Comparison of ENCODE assay signal across 37 cellular contexts in the genomic region with DNA sequence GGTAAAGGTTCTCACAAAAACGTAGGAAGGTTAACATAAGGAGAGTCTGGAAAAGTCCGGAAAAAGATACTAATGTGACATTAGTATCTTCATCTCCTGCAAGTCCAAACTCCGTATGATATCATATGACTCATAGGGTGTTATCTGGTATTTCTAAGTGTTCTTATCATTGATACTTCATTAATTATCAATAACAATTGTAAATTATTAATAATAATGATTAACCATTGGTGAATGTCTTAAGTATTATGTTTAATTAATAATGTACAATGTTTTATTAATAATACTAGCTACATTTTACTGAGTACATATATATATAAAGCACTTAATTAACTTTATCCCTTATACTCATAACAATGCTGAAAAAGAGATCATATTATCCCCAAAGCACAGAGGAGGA.
"Had no signal": no experiment of that assay in that cellular context is flagged by ENCODE, and none has a peak within 500 bp of the region (broad histone marks: within the 10 kb centered on the region; RNA-seq: fewer than 3 reads in every experiment).

No MANE protein-coding gene starts in this region.

- H3K4me1 Mint-ChIP-seq: activated B cell treated with CpG ODN at 0.5 μM for 24 hours; activated CD4-positive, alpha-beta T cell treated with anti-CD3 and anti-CD28 coated beads, Interleukin-2, amount 10 ng/mL, durations not matched to agents 24 days and 14 days; activated naive CD4-positive, alpha-beta T cell treated with anti-CD3 and anti-CD28 coated beads, Interleukin-2, amount 10 ng/mL, durations not matched to agents 7 days and 5 days; activated naive CD4-positive, alpha-beta T cell treated with anti-CD3 and anti-CD28 coated beads, Interleukin-2, amount 50 U/mL, for 24 hours; activated naive CD8-positive, alpha-beta T cell treated with anti-CD3 and anti-CD28 coated beads, Interleukin-2, amount 10 ng/mL, durations not matched to agents 7 days and 5 days; activated naive CD8-positive, alpha-beta T cell treated with anti-CD3 and anti-CD28 coated beads, Interleukin-2, amount 50 U/mL, for 24 hours; activated T-helper 17 cell treated with anti-CD3 and anti-CD28 coated beads, Interleukin-2, amount 50 U/mL, for 72 hours; central memory CD8-positive, alpha-beta T cell had no signal

- H3K27ac ChIP-seq: ascending aorta, cardiac muscle cell, VCaP had no signal

- H3K27me3 Mint-ChIP-seq: activated B cell treated with CpG ODN at 0.5 μM for 24 hours; activated CD4-positive, alpha-beta memory T cell treated with anti-CD3 and anti-CD28 coated beads for 36 hours; activated CD4-positive, alpha-beta T cell treated with anti-CD3 and anti-CD28 coated beads, Interleukin-2, amount 10 ng/mL, durations not matched to agents 24 days and 14 days; activated CD8-positive, alpha-beta T cell treated with anti-CD3 and anti-CD28 coated beads for 36 hours; activated naive CD4-positive, alpha-beta T cell treated with anti-CD3 and anti-CD28 coated beads, Interleukin-2, amount 10 ng/mL, durations not matched to agents 7 days and 5 days; activated naive CD4-positive, alpha-beta T cell treated with anti-CD3 and anti-CD28 coated beads, Interleukin-2, amount 50 U/mL, for 24 hours; activated naive CD8-positive, alpha-beta T cell; activated naive CD8-positive, alpha-beta T cell treated with anti-CD3 and anti-CD28 coated beads, Interleukin-2, amount 50 U/mL, for 24 hours; activated T-helper 17 cell treated with anti-CD3 and anti-CD28 coated beads, Interleukin-2, amount 50 U/mL, for 72 hours; brain; central memory CD8-positive, alpha-beta T cell had no signal

- H3K4me3 Mint-ChIP-seq: activated B cell treated with CpG ODN at 0.5 μM for 24 hours; activated CD4-positive, alpha-beta memory T cell treated with anti-CD3 and anti-CD28 coated beads for 36 hours; activated CD4-positive, alpha-beta T cell treated with anti-CD3 and anti-CD28 coated beads, Interleukin-2, amount 10 ng/mL, durations not matched to agents 24 days and 14 days; activated CD8-positive, alpha-beta T cell treated with anti-CD3 and anti-CD28 coated beads for 36 hours; activated naive CD4-positive, alpha-beta T cell treated with anti-CD3 and anti-CD28 coated beads, Interleukin-2, amount 10 ng/mL, durations not matched to agents 7 days and 5 days; activated naive CD4-positive, alpha-beta T cell treated with anti-CD3 and anti-CD28 coated beads, Interleukin-2, amount 50 U/mL, for 24 hours; activated naive CD8-positive, alpha-beta T cell; activated naive CD8-positive, alpha-beta T cell treated with anti-CD3 and anti-CD28 coated beads, Interleukin-2, amount 10 ng/mL, durations not matched to agents 7 days and 5 days; activated naive CD8-positive, alpha-beta T cell treated with anti-CD3 and anti-CD28 coated beads, Interleukin-2, amount 50 U/mL, for 24 hours; activated T-cell treated with anti-CD3 and anti-CD28 coated beads, Interleukin-2, amount 50 U/mL, for 4 hours; activated T-cell treated with anti-CD3 and anti-CD28 coated beads, Interleukin-2, amount 50 U/mL, for 72 hours; activated T-helper 1 cell treated with anti-CD3 and anti-CD28 coated beads, Interleukin-12 subunit alpha, Interleukin-12 subunit beta, Interleukin-2, Interleukin-4 antibody, amounts not matched to agents 30 ng/mL and 10 ng/mL and 1 ng/mL, durations not matched to agents 14 hours and 24 hours and 36 hours; activated T-helper 17 cell treated with anti-CD3 and anti-CD28 coated beads, Interleukin-2, amount 50 U/mL, for 72 hours; brain; central memory CD8-positive, alpha-beta T cell; T-helper 1 cell treated with Interleukin-12 subunit alpha and Interleukin-12 subunit beta and Interleukin-4 antibody, amounts not matched to agents 30 μg/mL and 1 μg/mL, for 36 hours; T-helper 2 cell treated with Interferon-gamma antibody and Interleukin-4, amounts not matched to agents 5 μg/mL and 100 μg/mL, for 36 hours had no signal

- H3K9me3 ChIP-seq: ascending aorta had no signal

- H3K9me3 Mint-ChIP-seq: activated B cell treated with CpG ODN at 0.5 μM for 24 hours; activated CD4-positive, alpha-beta memory T cell treated with anti-CD3 and anti-CD28 coated beads for 36 hours; activated CD4-positive, alpha-beta T cell treated with anti-CD3 and anti-CD28 coated beads, Interleukin-2, amount 10 ng/mL, durations not matched to agents 24 days and 14 days; activated CD8-positive, alpha-beta T cell treated with anti-CD3 and anti-CD28 coated beads for 36 hours; activated naive CD4-positive, alpha-beta T cell treated with anti-CD3 and anti-CD28 coated beads, Interleukin-2, amount 10 ng/mL, durations not matched to agents 7 days and 5 days; activated naive CD4-positive, alpha-beta T cell treated with anti-CD3 and anti-CD28 coated beads, Interleukin-2, amount 50 U/mL, for 24 hours; activated naive CD8-positive, alpha-beta T cell treated with anti-CD3 and anti-CD28 coated beads, Interleukin-2, amount 10 ng/mL, durations not matched to agents 7 days and 5 days; activated naive CD8-positive, alpha-beta T cell treated with anti-CD3 and anti-CD28 coated beads, Interleukin-2, amount 50 U/mL, for 24 hours; activated T-cell treated with anti-CD3 and anti-CD28 coated beads, Interleukin-2, amount 50 U/mL, for 4 hours; activated T-cell treated with anti-CD3 and anti-CD28 coated beads, Interleukin-2, amount 50 U/mL, for 72 hours; activated T-helper 1 cell treated with anti-CD3 and anti-CD28 coated beads, Interleukin-12 subunit alpha, Interleukin-12 subunit beta, Interleukin-2, Interleukin-4 antibody, amounts not matched to agents 30 ng/mL and 10 ng/mL and 1 ng/mL, durations not matched to agents 14 hours and 24 hours and 36 hours; activated T-helper 17 cell treated with anti-CD3 and anti-CD28 coated beads, Interleukin-2, amount 50 U/mL, for 72 hours; brain; T-helper 1 cell treated with Interleukin-12 subunit alpha and Interleukin-12 subunit beta and Interleukin-4 antibody, amounts not matched to agents 30 μg/mL and 1 μg/mL, for 36 hours; T-helper 2 cell treated with Interferon-gamma antibody and Interleukin-4, amounts not matched to agents 5 μg/mL and 100 μg/mL, for 36 hours had no signal

- H3K27ac Mint-ChIP-seq: activated B cell treated with CpG ODN at 0.5 μM for 24 hours; activated CD4-positive, alpha-beta memory T cell treated with anti-CD3 and anti-CD28 coated beads for 36 hours; activated CD4-positive, alpha-beta T cell treated with anti-CD3 and anti-CD28 coated beads, Interleukin-2, amount 10 ng/mL, durations not matched to agents 24 days and 14 days; activated CD8-positive, alpha-beta T cell treated with anti-CD3 and anti-CD28 coated beads for 36 hours; activated naive CD4-positive, alpha-beta T cell treated with anti-CD3 and anti-CD28 coated beads, Interleukin-2, amount 10 ng/mL, durations not matched to agents 7 days and 5 days; activated naive CD4-positive, alpha-beta T cell treated with anti-CD3 and anti-CD28 coated beads, Interleukin-2, amount 50 U/mL, for 24 hours; activated naive CD8-positive, alpha-beta T cell; activated naive CD8-positive, alpha-beta T cell treated with anti-CD3 and anti-CD28 coated beads, Interleukin-2, amount 10 ng/mL, durations not matched to agents 7 days and 5 days; activated naive CD8-positive, alpha-beta T cell treated with anti-CD3 and anti-CD28 coated beads, Interleukin-2, amount 50 U/mL, for 24 hours; activated T-cell treated with anti-CD3 and anti-CD28 coated beads, Interleukin-2, amount 50 U/mL, for 72 hours; activated T-helper 1 cell treated with anti-CD3 and anti-CD28 coated beads, Interleukin-12 subunit alpha, Interleukin-12 subunit beta, Interleukin-2, Interleukin-4 antibody, amounts not matched to agents 30 ng/mL and 10 ng/mL and 1 ng/mL, durations not matched to agents 14 hours and 24 hours and 36 hours; activated T-helper 17 cell treated with anti-CD3 and anti-CD28 coated beads, Interleukin-2, amount 50 U/mL, for 72 hours; brain; T-helper 1 cell treated with Interleukin-12 subunit alpha and Interleukin-12 subunit beta and Interleukin-4 antibody, amounts not matched to agents 30 μg/mL and 1 μg/mL, for 36 hours; T-helper 2 cell treated with Interferon-gamma antibody and Interleukin-4, amounts not matched to agents 5 μg/mL and 100 μg/mL, for 36 hours had no signal

- H3K36me3 Mint-ChIP-seq: activated CD4-positive, alpha-beta memory T cell treated with anti-CD3 and anti-CD28 coated beads for 36 hours; activated naive CD4-positive, alpha-beta T cell treated with anti-CD3 and anti-CD28 coated beads, Interleukin-2, amount 10 ng/mL, durations not matched to agents 7 days and 5 days; activated naive CD4-positive, alpha-beta T cell treated with anti-CD3 and anti-CD28 coated beads, Interleukin-2, amount 50 U/mL, for 24 hours; activated naive CD8-positive, alpha-beta T cell; activated naive CD8-positive, alpha-beta T cell treated with anti-CD3 and anti-CD28 coated beads, Interleukin-2, amount 10 ng/mL, durations not matched to agents 7 days and 5 days; brain had no signal

- H3K4me3 ChIP-seq: ascending aorta, cardiac muscle cell had no signal

- DNase-seq: activated B cell treated with CpG ODN at 0.5 μM for 24 hours; activated CD4-positive, alpha-beta memory T cell treated with anti-CD3 and anti-CD28 coated beads for 36 hours; activated CD4-positive, alpha-beta T cell treated with anti-CD3 and anti-CD28 coated beads for 4 hours; activated CD4-positive, alpha-beta T cell treated with anti-CD3 and anti-CD28 coated beads, Interleukin-2, amount 10 ng/mL, durations not matched to agents 24 days and 14 days; activated CD4-positive, alpha-beta T cell treated with anti-CD3 and anti-CD28 coated beads, Interleukin-2, amount 50 U/mL, for 1 hour; activated CD4-positive, alpha-beta T cell treated with anti-CD3 and anti-CD28 coated beads, Interleukin-2, amount 50 U/mL, for 4 hours; activated CD4-positive, CD25-positive, alpha-beta regulatory T cell treated with anti-CD3 and anti-CD28 coated beads, Interleukin-2, amount 50 U/mL, for 72 hours; activated CD8-positive, alpha-beta memory T cell treated with anti-CD3 and anti-CD28 coated beads, Interleukin-2, amount 50 U/mL, for 4 hours; activated CD8-positive, alpha-beta T cell treated with anti-CD3 and anti-CD28 coated beads for 36 hours; activated effector memory CD4-positive, alpha-beta T cell treated with anti-CD3 and anti-CD28 coated beads, Interleukin-2, amount 50 U/mL, for 16 hours; activated gamma-delta T cell treated with Interleukin-2 at 50 U/mL for 16 hours; activated naive CD4-positive, alpha-beta T cell; activated naive CD4-positive, alpha-beta T cell treated with anti-CD3 and anti-CD28 coated beads, Interleukin-2, amount 10 ng/mL, durations not matched to agents 7 days and 5 days; activated naive CD8-positive, alpha-beta T cell treated with anti-CD3 and anti-CD28 coated beads, Interleukin-2, amount 10 ng/mL, durations not matched to agents 7 days and 5 days; activated naive CD8-positive, alpha-beta T cell treated with anti-CD3 and anti-CD28 coated beads, Interleukin-2, amount 50 U/mL, for 24 hours; activated T-cell treated with anti-CD3 and anti-CD28 coated beads for 4 hours; activated T-cell treated with anti-CD3 and anti-CD28 coated beads, Interleukin-2, amount 50 U/mL, for 1 hour; activated T-cell treated with anti-CD3 and anti-CD28 coated beads, Interleukin-2, amount 50 U/mL, for 4 hours; activated T-cell treated with anti-CD3 and anti-CD28 coated beads, Interleukin-2, amount 50 U/mL, for 72 hours; amygdala; anterior cingulate cortex; caudate nucleus; cerebellar nuclear complex; T-helper 1 cell; T-helper 2 cell; T-helper 9 cell had no signal

- H3K4me1 ChIP-seq: ascending aorta had no signal

- H3K36me3 ChIP-seq: ascending aorta, cardiac muscle cell had no signal

- H3K27me3 ChIP-seq: ascending aorta, cardiac muscle cell had no signal
